ENCODE assay signal across 1 cellular context in the genomic region with DNA sequence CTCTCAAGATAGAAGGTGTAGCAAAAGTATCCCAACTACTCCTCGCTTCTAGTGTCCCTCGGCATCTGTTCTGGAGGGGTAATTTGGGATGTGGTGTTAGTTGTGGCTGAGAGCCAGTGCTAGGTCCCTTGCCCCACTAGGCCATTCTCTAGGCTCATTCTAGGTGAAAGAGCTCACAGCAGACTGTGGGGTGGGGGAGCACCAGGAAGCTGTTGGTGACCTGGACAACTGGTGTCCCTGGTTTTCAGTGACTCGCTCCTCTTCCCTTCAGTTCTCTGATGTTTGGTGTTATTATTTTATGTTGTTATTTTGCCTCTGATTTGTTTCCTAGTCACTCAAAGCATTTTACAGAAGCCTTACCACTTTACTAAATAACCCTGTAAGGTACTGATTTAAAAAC.
TF ChIP-seq lines count a peak whose summit lies in the region.

No MANE protein-coding gene starts in this region.

TF ChIP-seq in K562, 482 proteins besides CTCF, POLR2A, EP300 and RAD21:
- no peak for TF ChIP-seq ZNF764 (CRISPR knock-in tag; IDR thresholded peaks at IDR 0.05; ENCODE audit: low read depth)
- TF ChIP-seq KDM1A (IDR thresholded peaks at IDR 0.05): peak in 1 of 2 experiments; percentile 45; a peak in 1 of 4 replicates
